25 cellular contexts compared by ENCODE assay signal in genomic region chrX:85391185-85391878, GRCh38. TPM values are rescaled to one million over a fixed set of nuclear protein-coding genes. Genes with fewer than 3 reads are reported as not detected.
DNase-seq lines count a peak whose midpoint lies in the region; ATAC-seq, FAIRE-seq and TF ChIP-seq lines count a peak whose summit lies in the region.
"Had no signal": no experiment of that assay in that cellular context is flagged by ENCODE, and none has a peak within 500 bp of the region (broad histone marks: within the 10 kb centered on the region; RNA-seq: fewer than 3 reads in every experiment).

No MANE protein-coding gene starts in this region.

- H3K27me3 ChIP-seq in neural cell (ENCODE audit: insufficient read depth, low read depth, low read length) = no peaks in the 10 kb centered on the region
- H3K27me3 ChIP-seq in breast epithelium = no peaks in the 10 kb centered on the region

- no peaks in the 10 kb centered on the region for H3K4me1 ChIP-seq in breast epithelium
- H3K4me1 ChIP-seq: HAP-1 had no signal

- H2AFZ ChIP-seq in neural cell (ENCODE audit: low read depth, low read length) = no peak overlapping the region

- intact Hi-C loops in breast epithelium (cut with DNase I; ENCODE audit: low total_unique reads) = no loop called here

- peak; percentile 12 for DNase-seq in Jurkat, Clone E6-1 (ENCODE audit: low read depth, low spot score)
- DNase-seq in NCI-H69 (lab: John Stamatoyannopoulos, UW) (peak; percentile 2), caudate nucleus (lab: John Stamatoyannopoulos, UW) (no peak), breast epithelium (ENCODE audit: low spot score in 2 of 2) (no peak)
- DNase-seq: C1 segment of cervical spinal cord; Calu3; CD4-positive, alpha-beta memory T cell; COR-L47; DMS53; DMS79 treated with DMSO at 0.1 percent for 48 hours; GF-D8; GOT3; HFFc6 had no signal

- no peak overlapping the region for H3K9ac ChIP-seq in neural cell (ENCODE audit: low read length)

- no peaks in the 10 kb centered on the region for H3F3A ChIP-seq in neural cell (ENCODE audit: insufficient read depth, low read length, poor library complexity, severe bottlenecking)

- TF ChIP-seq CTCF in neural cell (IDR thresholded peaks at IDR 0.05; ENCODE audit: poor library complexity, severe bottlenecking) = no peak
- no peak for TF ChIP-seq CTCF in breast epithelium (IDR thresholded peaks at IDR 0.05)

- H3K4me2 ChIP-seq in neural cell (ENCODE audit: low read length) = no peak overlapping the region

- H3K79me2 ChIP-seq in neural cell (replicated peaks; ENCODE audit: insufficient read depth, low read length) = no peaks in the 10 kb centered on the region

- TF ChIP-seq POLR2A in breast epithelium (IDR thresholded peaks at IDR 0.05) = no peak

- no peak for TF ChIP-seq RAD21 in neural cell (conservative IDR thresholded peaks at IDR 0.05)

- FAIRE-seq in islet of Langerhans (lab: Jason Lieb, UNC) = peak; percentile 75
- FAIRE-seq: GM12891, GM18507, H54 had no signal

- ATAC-seq in HG03442 (IDR thresholded peaks at IDR 0.05; ENCODE audit: unreplicated experiment) = no peak

- H3K36me3 ChIP-seq in neural cell (ENCODE audit: insufficient read depth, low read length) (no peaks in the 10 kb centered on the region), breast epithelium (no peaks in the 10 kb centered on the region)
- H3K36me3 ChIP-seq: HAP-1 had no signal

- H3K9me3 ChIP-seq in neural cell (ENCODE audit: low read length) = no peaks in the 10 kb centered on the region
- H3K9me3 ChIP-seq in breast epithelium = peaks cover 2 to 5% of the 10 kb centered on the region in 2 donors
- H3K9me3 ChIP-seq: HAP-1 had no signal

- peak; percentile 80 for TF ChIP-seq EP300 in neural cell (conservative IDR thresholded peaks at IDR 0.05; ENCODE audit: poor library complexity, severe bottlenecking)

- H3K4me3 ChIP-seq in Jurkat, Clone E6-1 (ENCODE audit: low read length) = no peak overlapping the region
- H3K4me3 ChIP-seq in neural cell (ENCODE audit: low read length) (no peak overlapping the region), breast epithelium (no peak overlapping the region)
- H3K4me3 ChIP-seq: HAP-1 had no signal

- no peaks in the 10 kb centered on the region for H4K20me1 ChIP-seq in neural cell (ENCODE audit: insufficient read depth)

- no peaks in the 10 kb centered on the region for H3K9me2 ChIP-seq in neural cell (ENCODE audit: insufficient read depth, low read length)

- H3K27ac ChIP-seq in neural cell (ENCODE audit: low read length) (no peak overlapping the region), caudate nucleus (ENCODE audit: low read depth, low read length) (no peak overlapping the region), breast epithelium (no peak overlapping the region)

TF ChIP-seq in neural cell, 6 proteins besides CTCF, POLR2A, EP300 and RAD21:
- TF ChIP-seq POLR2AphosphoS5 (IDR thresholded peaks at IDR 0.05) (peak; percentile 33), REST (IDR thresholded peaks at IDR 0.05; ENCODE audit: borderline replicate concordance) (no peak)

RNA-seq across cellular contexts. Expression of gene POF1B, which starts 11.9 kb away (rescaled TPM):
- polyA plus RNA-seq in Jurkat, Clone E6-1 (2012; ENCODE audit: insufficient read depth, insufficient read length) = 0.59 TPM
- polyA plus RNA-seq in neural cell = not detected in 2 replicates
- polyA minus RNA-seq in neural cell = not detected in 2 replicates
- total RNA-seq in breast epithelium = 10 to 100 TPM in 1 of 3 donors, 1 to 10 TPM in 1, under 1 TPM in 1; 0.48 to 19.5 (median 6.2) TPM
- total RNA-seq: A172, A673, Daoy, G401, HFFc6 had no signal
- polyA plus RNA-seq: BJ had no signal

Comparison
In these comparisons a context has a peak if more than half of its experiments do, and no peak if none do; other contexts are left out.
1. DNase-seq: peak in Jurkat, Clone E6-1 (single experiment) and NCI-H69 (single experiment); none in caudate nucleus (0 of 61) and breast epithelium (0 of 2).